In the genomic region with DNA sequence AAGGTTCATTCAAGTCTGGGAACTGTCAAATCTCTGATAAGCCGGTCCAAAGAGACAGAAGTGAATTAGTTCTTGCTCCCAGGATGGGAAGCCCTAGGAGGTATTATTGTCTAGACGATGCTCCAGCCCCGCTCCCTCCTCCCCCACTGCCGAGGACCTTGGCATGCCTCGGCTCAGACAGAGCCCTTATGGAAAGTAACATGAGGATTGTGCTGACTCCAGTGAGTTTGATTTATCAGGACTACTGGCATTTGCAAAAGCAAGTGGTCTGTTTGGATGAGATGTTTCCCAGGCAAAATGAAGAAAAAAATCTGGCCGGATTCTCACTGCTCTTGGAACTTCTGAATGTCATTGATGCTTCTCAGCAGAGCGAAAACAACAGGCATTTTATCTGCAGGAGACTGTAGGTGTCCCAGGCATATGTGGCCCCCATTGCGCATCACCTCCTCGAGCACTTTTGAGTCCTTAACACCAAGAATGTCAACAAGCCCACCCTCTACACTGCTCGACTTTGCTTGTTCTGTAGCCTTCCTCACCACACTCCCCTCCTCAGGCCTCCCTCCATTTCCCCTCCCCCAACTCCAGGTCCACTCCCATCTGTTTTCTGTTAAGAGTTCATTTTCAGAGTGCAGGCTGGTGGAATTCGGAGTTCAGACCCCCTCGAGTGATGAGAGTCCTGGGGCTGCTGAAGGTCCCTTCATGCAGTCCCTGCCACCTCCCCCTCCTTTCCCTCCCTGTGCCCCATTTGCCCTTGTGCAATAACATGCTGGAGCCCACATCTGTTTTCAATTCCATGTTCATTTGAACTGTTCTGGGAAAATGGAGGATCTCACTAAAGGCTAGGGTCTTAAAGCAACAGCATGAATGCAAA, we compare ENCODE assay signal across 16 cellular contexts.
DNase-seq lines count a peak whose midpoint lies in the region; ATAC-seq and TF ChIP-seq lines count a peak whose summit lies in the region.
"Had no signal": no experiment of that assay in that cellular context is flagged by ENCODE, and none has a peak within 500 bp of the region (broad histone marks: within the 10 kb centered on the region; RNA-seq: fewer than 3 reads in every experiment).

No MANE protein-coding gene starts in this region.

- no peaks in the 10 kb centered on the region for H3K9me3 Mint-ChIP-seq in WTC11
- H3K9me3 Mint-ChIP-seq in H9, result no peaks in the 10 kb centered on the region
- H3K9me3 Mint-ChIP-seq: activated naive CD4-positive, alpha-beta T cell treated with anti-CD3 and anti-CD28 coated beads, Interleukin-2, amount 50 U/mL, for 24 hours had no signal

- H3K18ac ChIP-seq in trophoblast cell (ENCODE audit: low read length) (peak overlapping the region; percentile 19), H9 (ENCODE audit: insufficient read length, low read depth, low read length) (no peak overlapping the region)

- DNase-seq in BE2C (peak; percentile 60), WTC11 (ENCODE audit: low spot score) (no peak), cardiac muscle cell (ENCODE audit: low read depth in 1 of 2, low spot score in 1 of 2) (peak; percentile 17 to 85), trophoblast cell (peak in 1 of 2 donors; percentile 34), left colon (no peak), thyroid gland (no peak), putamen (ENCODE audit: low spot score) (no peak), H9 (no peak)
- DNase-seq: cortex of kidney; DMS 273 treated with DMSO at 0.1 percent for 48 hours; esophagus squamous epithelium; NCI-H2081 treated with DMSO at 0.1 percent for 48 hours; SHP77 treated with DMSO at 0.1 percent for 48 hours; stimulated activated CD4-positive, alpha-beta T cell treated with anti-CD3 and anti-CD28 coated beads, Interleukin-12 subunit alpha, Interleukin-12 subunit beta, amount 100 ng/mL, for 4 hours had no signal

- intact Hi-C loops in left colon (cut with DNase I, micrococcal nuclease), result no loop called here
- intact Hi-C loops in thyroid gland (cut with DNase I), result no loop called here

- H3K23ac ChIP-seq in trophoblast cell (ENCODE audit: low read length) (no peak overlapping the region), H9 (ENCODE audit: insufficient read length, low read depth, low read length) (no peak overlapping the region)

- no peaks in the 10 kb centered on the region for H3K23me2 ChIP-seq in H9 (ENCODE audit: insufficient read length, low read depth, low read length, poor library complexity, severe bottlenecking)

- H3K4me1 ChIP-seq in BE2C (peaks cover 21% of the 10 kb centered on the region), cardiac muscle cell (ENCODE audit: low read depth) (no peaks in the 10 kb centered on the region), trophoblast cell (ENCODE audit: control insufficient read depth in 1 of 2, insufficient read depth in 2 of 2, low read length in 2 of 2) (peaks cover 2 to 4% of the 10 kb centered on the region in 2 experiments), thyroid gland (no peaks in the 10 kb centered on the region), H9 (ENCODE audit: insufficient read depth, low read length) (0 out of 2 replicates have a peak, but pooled peaks cover 2% of the 10 kb centered on the region)
- H3K4me1 ChIP-seq: esophagus squamous epithelium, tibial artery had no signal

- H4K20me1 ChIP-seq in H9 (ENCODE audit: control insufficient read depth, insufficient read depth, insufficient read length), result no peaks in the 10 kb centered on the region

- H2BK12ac ChIP-seq in trophoblast cell (ENCODE audit: low read length) (peak overlapping the region; percentile 96), H9 (ENCODE audit: insufficient read length, low read depth, low read length) (no peak overlapping the region)

- H2BK20ac ChIP-seq in H9 (ENCODE audit: low read depth, low read length, poor library complexity, severe bottlenecking), result no peak overlapping the region

- H3K36me3 Mint-ChIP-seq in WTC11 (no peaks in the 10 kb centered on the region), H9 (ENCODE audit: insufficient read depth in 1 of 3, low read depth in 3 of 3) (no peaks in the 10 kb centered on the region)
- H3K36me3 Mint-ChIP-seq: activated naive CD4-positive, alpha-beta T cell treated with anti-CD3 and anti-CD28 coated beads, Interleukin-2, amount 50 U/mL, for 24 hours had no signal

- H3K27ac ChIP-seq in cardiac muscle cell, result no peak overlapping the region
- H3K27ac ChIP-seq in trophoblast cell (ENCODE audit: low read depth, low read length), result peak overlapping the region; percentile 98
- no peak overlapping the region for H3K27ac ChIP-seq in thyroid gland
- H3K27ac ChIP-seq in H9 (ENCODE audit: insufficient read length, low read depth, low read length), result no peak overlapping the region
- H3K27ac ChIP-seq: tibial artery had no signal

- no peak overlapping the region for H2BK15ac ChIP-seq in H9 (ENCODE audit: low read depth, low read length)

- H3K14ac ChIP-seq in trophoblast cell (ENCODE audit: low read length) (peak overlapping the region; percentile 77), H9 (ENCODE audit: insufficient read depth, low read length) (no peak overlapping the region)

- no peaks in the 10 kb centered on the region for H3K27me3 ChIP-seq in BE2C
- no peaks in the 10 kb centered on the region for H3K27me3 ChIP-seq in cardiac muscle cell
- H3K27me3 ChIP-seq in trophoblast cell (ENCODE audit: insufficient read depth, low read length), result no peaks in the 10 kb centered on the region
- no peaks in the 10 kb centered on the region for H3K27me3 ChIP-seq in thyroid gland
- no peaks in the 10 kb centered on the region for H3K27me3 ChIP-seq in H9 (ENCODE audit: insufficient read depth, low read length)
- H3K27me3 ChIP-seq: esophagus squamous epithelium had no signal

- H2AK5ac ChIP-seq in trophoblast cell (ENCODE audit: low read length) (peak overlapping the region; percentile 44), H9 (ENCODE audit: insufficient read length, low read length) (no peak overlapping the region)

- H3K4me1 Mint-ChIP-seq in WTC11, result peaks cover 7% of the 10 kb centered on the region
- H3K4me1 Mint-ChIP-seq in H9, result peaks cover 6 to 8% of the 10 kb centered on the region in 2 experiments
- H3K4me1 Mint-ChIP-seq: activated naive CD4-positive, alpha-beta T cell treated with anti-CD3 and anti-CD28 coated beads, Interleukin-2, amount 50 U/mL, for 24 hours had no signal

- H4K8ac ChIP-seq in trophoblast cell (ENCODE audit: low read depth, low read length) (peak overlapping the region; percentile 80), H9 (replicated peaks; ENCODE audit: insufficient read length, low read depth, low read length) (no peak overlapping the region)

- no peak overlapping the region for H4K5ac ChIP-seq in H9 (ENCODE audit: insufficient read length, low read depth, low read length)

- H3K4me3 Mint-ChIP-seq in WTC11 (no peak overlapping the region), H9 (no peak overlapping the region)
- H3K4me3 Mint-ChIP-seq: activated naive CD4-positive, alpha-beta T cell treated with anti-CD3 and anti-CD28 coated beads, Interleukin-2, amount 50 U/mL, for 24 hours had no signal

- no peak overlapping the region for H3K56ac ChIP-seq in H9 (ENCODE audit: insufficient read length, low read depth, low read length)

- H3K27me3 Mint-ChIP-seq in WTC11 (ENCODE audit: low read depth) (no peaks in the 10 kb centered on the region), H9 (ENCODE audit: low read depth) (no peaks in the 10 kb centered on the region; the same call in 1 of the 2 replicates)
- H3K27me3 Mint-ChIP-seq: activated naive CD4-positive, alpha-beta T cell treated with anti-CD3 and anti-CD28 coated beads, Interleukin-2, amount 50 U/mL, for 24 hours had no signal

- H4K12ac ChIP-seq in trophoblast cell (ENCODE audit: low read depth, low read length), result no peak overlapping the region

- H3K4me3 ChIP-seq in BE2C (ENCODE audit: low read depth, low read length) (peak overlapping the region; percentile 10; the same call in 1 of the 2 replicates), cardiac muscle cell (no peak overlapping the region), trophoblast cell (ENCODE audit: low read depth, low read length) (no peak overlapping the region), thyroid gland (replicated peaks in 1 of 3) (no peak overlapping the region)
- H3K4me3 ChIP-seq: esophagus squamous epithelium, tibial artery had no signal

- H3K4me2 ChIP-seq in trophoblast cell (ENCODE audit: low read length), result no peak overlapping the region
- no peak overlapping the region for H3K4me2 ChIP-seq in H9 (ENCODE audit: insufficient read depth, insufficient read length, low read length)

- ATAC-seq in WTC11, result peak; percentile 41; the same call in 1 of the 2 replicates
- ATAC-seq in left colon, result no peak

- no peak overlapping the region for H3K9ac ChIP-seq in trophoblast cell (ENCODE audit: low read length)
- no peak overlapping the region for H3K9ac ChIP-seq in H9 (ENCODE audit: extremely low read depth, insufficient read length, low read length)

- H3K9me3 ChIP-seq in BE2C (no peaks in the 10 kb centered on the region; the same call in 1 of the 2 replicates), cardiac muscle cell (ENCODE audit: low read depth) (no peaks in the 10 kb centered on the region), trophoblast cell (ENCODE audit: insufficient read depth, low read depth, low read length) (no peaks in the 10 kb centered on the region), thyroid gland (no peaks in the 10 kb centered on the region), H9 (ENCODE audit: control insufficient read depth, low read depth, low read length) (no peaks in the 10 kb centered on the region)
- H3K9me3 ChIP-seq: esophagus squamous epithelium, tibial artery had no signal

- WGBS in trophoblast cell (ENCODE audit: extremely low coverage, insufficient coverage, insufficient read length), result no CpG with 5 or more reads among the region's 12 CpGs
- 33 to 48% methylated on average over 12 of the region's 12 CpGs for WGBS in thyroid gland, 2 donors
- no CpG with 5 or more reads among the region's 12 CpGs for WGBS in H9 (ENCODE audit: extremely low coverage, insufficient read length, low lambda C conversion rate)

- H2AFZ ChIP-seq in trophoblast cell (ENCODE audit: insufficient read depth, low read length, poor library complexity) (no peak overlapping the region), H9 (ENCODE audit: low read length) (no peak overlapping the region)

- H2BK5ac ChIP-seq in trophoblast cell (ENCODE audit: low read depth, low read length, poor library complexity) (peak overlapping the region; percentile 95), H9 (ENCODE audit: insufficient read length, low read length) (no peak overlapping the region)

- H3K36me3 ChIP-seq in BE2C, result no peaks in the 10 kb centered on the region
- no peaks in the 10 kb centered on the region for H3K36me3 ChIP-seq in cardiac muscle cell
- H3K36me3 ChIP-seq in trophoblast cell (ENCODE audit: control insufficient read depth in 1 of 2, insufficient read depth in 2 of 2, low read length in 2 of 2), result no peaks in the 10 kb centered on the region
- no peaks in the 10 kb centered on the region for H3K36me3 ChIP-seq in thyroid gland
- H3K36me3 ChIP-seq: esophagus squamous epithelium, tibial artery had no signal

- CTCF ChIA-PET in WTC11 (lab: Charles Lee), result no interaction called here

- POLR2A ChIA-PET in WTC11 (lab: Charles Lee), result no interaction called here

- no peak for TF ChIP-seq CTCF in BE2C (IDR thresholded peaks at IDR 0.05; ENCODE audit: low read depth, low read length)
- no peak for TF ChIP-seq CTCF in WTC11 (IDR thresholded peaks at IDR 0.05)
- no peak for TF ChIP-seq CTCF in cardiac muscle cell (IDR thresholded peaks at IDR 0.05; ENCODE audit: low read depth, low read length)
- no peak for TF ChIP-seq CTCF in thyroid gland (IDR thresholded peaks at IDR 0.05)
- TF ChIP-seq CTCF in H9 (conservative IDR thresholded peaks at IDR 0.05), result no peak

- H2BK120ac ChIP-seq in trophoblast cell (ENCODE audit: insufficient read depth, low read length, poor library complexity) (peak overlapping the region; percentile 91), H9 (ENCODE audit: low read depth, low read length, poor library complexity, severe bottlenecking) (no peak overlapping the region)

- no peak for TF ChIP-seq POLR2A in thyroid gland (IDR thresholded peaks at IDR 0.05)

- peaks cover 30% of the 10 kb centered on the region for H3K79me1 ChIP-seq in trophoblast cell (ENCODE audit: low read length)
- no peaks in the 10 kb centered on the region for H3K79me1 ChIP-seq in H9 (ENCODE audit: insufficient read depth, low read depth, low read length, poor library complexity, severe bottlenecking)

- H3K4ac ChIP-seq in trophoblast cell (ENCODE audit: low read depth, low read length), result peak overlapping the region; percentile 61
- no peak overlapping the region for H3K4ac ChIP-seq in H9 (ENCODE audit: low read depth, low read length)

- peaks cover 4% of the 10 kb centered on the region for H3K79me2 ChIP-seq in trophoblast cell (ENCODE audit: control insufficient read depth, insufficient read depth, low read length, poor library complexity)
- no peaks in the 10 kb centered on the region for H3K79me2 ChIP-seq in H9 (ENCODE audit: insufficient read depth, low read length)

- no peak overlapping the region for H3T11ph ChIP-seq in H9 (ENCODE audit: low read length)

- H3K27ac Mint-ChIP-seq in WTC11 (no peak overlapping the region), H9 (peak overlapping the region in 1 of 3 experiments; percentile 79; a peak in 1 of 7 replicates)
- H3K27ac Mint-ChIP-seq: activated naive CD4-positive, alpha-beta T cell treated with anti-CD3 and anti-CD28 coated beads, Interleukin-2, amount 50 U/mL, for 24 hours had no signal

- H4K91ac ChIP-seq in trophoblast cell (ENCODE audit: low read depth, low read length), result peak overlapping the region; percentile 97
- H4K91ac ChIP-seq in H9 (ENCODE audit: insufficient read length, low read depth, low read length), result no peak overlapping the region

Comparison
In these comparisons a context has a peak if more than half of its experiments do, and no peak if none do; other contexts are left out.
1. DNase-seq: peak in BE2C (single experiment) and cardiac muscle cell (2 of 2); none in WTC11 (single experiment), left colon (0 of 2), thyroid gland (0 of 2), putamen (single experiment) and H9 (single experiment).